In the genomic region with DNA sequence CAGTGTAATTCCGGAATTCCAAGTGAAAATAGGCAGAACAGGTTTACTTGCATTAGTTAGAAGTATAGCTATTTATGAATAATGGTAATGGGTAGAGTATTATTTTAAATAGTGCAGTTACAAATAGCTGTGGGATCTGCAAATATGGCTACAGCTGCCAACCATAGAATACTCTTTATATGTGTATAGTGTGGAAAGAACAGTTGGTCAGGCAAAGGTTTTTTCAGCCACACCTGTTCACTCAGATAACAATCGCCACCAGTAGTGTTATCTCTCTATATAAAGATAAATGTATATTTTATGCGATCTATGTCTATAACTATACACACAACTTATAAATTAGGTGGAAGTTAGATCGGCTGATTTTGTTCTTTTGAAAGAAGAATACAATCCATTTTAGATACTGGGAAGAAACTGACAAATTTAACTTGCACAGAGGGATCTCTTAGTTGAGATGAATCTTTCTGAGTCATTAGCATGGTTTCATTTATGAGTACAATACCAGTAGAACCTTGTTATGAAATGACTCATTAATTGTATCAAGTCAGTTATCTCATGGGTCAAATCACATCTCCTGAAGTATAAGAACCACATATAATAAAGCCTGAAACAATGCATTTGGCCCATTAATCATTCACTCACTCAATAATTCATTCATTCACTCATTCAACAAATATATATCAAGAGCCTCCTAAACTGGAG, we compare ENCODE assay signal across 1 cellular context.
TF ChIP-seq lines count a peak whose summit lies in the region.

No MANE protein-coding gene starts in this region.

TF ChIP-seq in endothelial cell of umbilical vein, 7 proteins besides CTCF, POLR2A, EP300 and RAD21:
- TF ChIP-seq POLR2AphosphoS5 (IDR thresholded peaks at IDR 0.05; ENCODE audit: insufficient read depth, low read depth, low read length) (no peak), MYC (IDR thresholded peaks at IDR 0.05; ENCODE audit: low read depth, low read length) (no peak), FOS (IDR thresholded peaks at IDR 0.05; ENCODE audit: borderline replicate concordance, insufficient read depth, low read length) (peak; percentile 59), JUN (IDR thresholded peaks at IDR 0.05; ENCODE audit: borderline replicate concordance, insufficient read depth, insufficient read length, low read depth) (no peak)
TF ChIP-seq in endothelial cell of umbilical vein: peak in this region for 1.
